Comparison of ENCODE assay signal across 8 cellular contexts in the genomic region with DNA sequence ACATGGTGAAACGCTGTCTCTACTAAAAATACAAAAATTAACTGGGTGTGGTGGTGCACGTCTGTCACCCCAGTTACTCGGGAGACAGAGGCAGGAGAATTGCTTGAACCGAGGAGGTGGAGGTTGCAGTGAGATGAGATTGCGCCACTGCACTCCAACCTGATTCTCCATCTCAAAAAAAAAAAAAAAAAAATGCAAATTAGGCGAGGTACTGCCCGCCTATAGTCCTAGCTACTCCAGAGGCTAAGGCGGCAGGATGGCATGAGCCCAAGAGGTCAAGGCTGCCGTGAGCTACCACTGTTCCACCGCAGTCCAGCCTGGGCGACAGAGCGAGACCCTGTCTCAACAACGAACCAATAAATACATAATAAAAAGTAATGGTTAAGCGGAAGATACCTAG. TPM values are rescaled to one million over a fixed set of nuclear protein-coding genes. Genes with fewer than 3 reads are reported as not detected.
DNase-seq lines count a peak whose midpoint lies in the region; ATAC-seq and TF ChIP-seq lines count a peak whose summit lies in the region.

No MANE protein-coding gene starts in this region.

- no peak for TF ChIP-seq POLR2A in thyroid gland (IDR thresholded peaks at IDR 0.05)

- H3K36me3 Mint-ChIP-seq in activated T-cell treated with anti-CD3 and anti-CD28 coated beads, Interleukin-2, amount 50 U/mL, for 4 hours (ENCODE audit: insufficient read depth) = peaks cover 14% of the 10 kb centered on the region

- H3K4me1 ChIP-seq in iPS-18a (ENCODE audit: control insufficient read depth, low read depth, low read length) = peaks cover 21% of the 10 kb centered on the region
- peaks cover 37 to 38% of the 10 kb centered on the region in 2 donors for H3K4me1 ChIP-seq in thyroid gland

- no peaks in the 10 kb centered on the region for H3K27me3 ChIP-seq in WERI-Rb-1 (ENCODE audit: insufficient read depth, low read depth, severe bottlenecking)
- H3K27me3 ChIP-seq in iPS-18a (ENCODE audit: control insufficient read depth, insufficient read depth, low read length) = no peaks in the 10 kb centered on the region
- H3K27me3 ChIP-seq in thyroid gland = no peaks in the 10 kb centered on the region

- ATAC-seq in activated T-cell treated with anti-CD3 and anti-CD28 coated beads, Interleukin-2, amount 50 U/mL, for 4 hours = no peak
- ATAC-seq in HG02870 (IDR thresholded peaks at IDR 0.05; ENCODE audit: unreplicated experiment) = no peak

- WGBS in thyroid gland, 2 donors = 47% methylated on average over 14 of the region's 14 CpGs

- intact Hi-C loops in thyroid gland (cut with DNase I) = no loop called here

- no peak for DNase-seq in activated T-cell treated with anti-CD3 and anti-CD28 coated beads, Interleukin-2, amount 50 U/mL, for 4 hours
- no peak for DNase-seq in activated T-cell treated with anti-CD3 and anti-CD28 coated beads, Interleukin-2, amount 50 U/mL, for 1 hour
- DNase-seq in WERI-Rb-1 (no peak), thyroid gland (peak; percentile 21 to 26), DMS 273 (lab: John Stamatoyannopoulos, UW; ENCODE audit: unreplicated experiment) (no peak), kidney glomerular epithelial cell (lab: John Stamatoyannopoulos, UW) (no peak)

- H3K9me3 Mint-ChIP-seq in activated T-cell treated with anti-CD3 and anti-CD28 coated beads, Interleukin-2, amount 50 U/mL, for 4 hours = no peaks in the 10 kb centered on the region

- H3K9me3 ChIP-seq in WERI-Rb-1 (ENCODE audit: severe bottlenecking) (no peaks in the 10 kb centered on the region), iPS-18a (ENCODE audit: control insufficient read depth, low read depth, low read length) (no peaks in the 10 kb centered on the region), thyroid gland (no peaks in the 10 kb centered on the region)

- H3K27me3 Mint-ChIP-seq in activated T-cell treated with anti-CD3 and anti-CD28 coated beads, Interleukin-2, amount 50 U/mL, for 4 hours (ENCODE audit: low read depth) = no peaks in the 10 kb centered on the region

- peak overlapping the region; percentile 90 for H3K4me3 Mint-ChIP-seq in activated T-cell treated with anti-CD3 and anti-CD28 coated beads, Interleukin-2, amount 50 U/mL, for 4 hours

- peak overlapping the region; percentile 95 for H3K9ac ChIP-seq in iPS-18a (ENCODE audit: low read length)

- H3K4me3 ChIP-seq in WERI-Rb-1 (ENCODE audit: low read depth, low read length) (peak overlapping the region; percentile 88), iPS-18a (ENCODE audit: low read length) (peak overlapping the region; percentile 95), thyroid gland (replicated peaks in 1 of 3) (no peak overlapping the region)

- TF ChIP-seq CTCF in WERI-Rb-1 (IDR thresholded peaks at IDR 0.05; ENCODE audit: low read depth, low read length) (no peak), thyroid gland (IDR thresholded peaks at IDR 0.05) (no peak)

- H3K36me3 ChIP-seq in WERI-Rb-1 = peaks cover 35% of the 10 kb centered on the region
- H3K36me3 ChIP-seq in iPS-18a (ENCODE audit: control insufficient read depth, low read depth, low read length) = peaks cover 12% of the 10 kb centered on the region
- no peaks in the 10 kb centered on the region for H3K36me3 ChIP-seq in thyroid gland

- H3K4me1 Mint-ChIP-seq in activated T-cell treated with anti-CD3 and anti-CD28 coated beads, Interleukin-2, amount 50 U/mL, for 4 hours (ENCODE audit: low read depth) = peaks cover 35% of the 10 kb centered on the region

- H3K27ac ChIP-seq in WERI-Rb-1 (no peak overlapping the region), iPS-18a (ENCODE audit: low read length) (no peak overlapping the region), thyroid gland (peak overlapping the region in 1 of 3 donors; percentile 87)

RNA-seq across cellular contexts. Expression of a gene that starts 1.1 kb away (rescaled TPM):
- total RNA-seq in activated T-cell treated with anti-CD3 and anti-CD28 coated beads, Interleukin-2, amount 50 U/mL, for 4 hours = 100 to 1,000 TPM; 427 to 433 (median 433) TPM
- total RNA-seq in thyroid gland = 100 to 1,000 TPM; 267 to 323 (median 298) TPM

RNA-seq across cellular contexts. Expression of a gene that starts 36.7 kb away (rescaled TPM):
- 10 to 100 TPM in 1 of 3 donors, 1 to 10 TPM in 2; 2.5 to 12.5 (median 5.9) TPM for total RNA-seq in activated T-cell treated with anti-CD3 and anti-CD28 coated beads, Interleukin-2, amount 50 U/mL, for 4 hours
- 1 to 10 TPM in 3 of 4 donors, under 1 TPM in 1; 0.93 to 3.4 (median 2.5) TPM for total RNA-seq in thyroid gland

Comparison
In these comparisons a context has a peak if more than half of its experiments do, and no peak if none do; other contexts are left out.
1. DNase-seq: peak in thyroid gland (2 of 2); none in activated T-cell treated with anti-CD3 and anti-CD28 coated beads, Interleukin-2, amount 50 U/mL, for 4 hours (single experiment), activated T-cell treated with anti-CD3 and anti-CD28 coated beads, Interleukin-2, amount 50 U/mL, for 1 hour (single experiment), WERI-Rb-1 (single experiment), DMS 273 (single experiment) and kidney glomerular epithelial cell (single experiment).
2. H3K4me3 ChIP-seq: peak in WERI-Rb-1 (single experiment) and iPS-18a (single experiment); none in thyroid gland (0 of 3).